ENCODE assay signal across 16 cellular contexts in the genomic region with DNA sequence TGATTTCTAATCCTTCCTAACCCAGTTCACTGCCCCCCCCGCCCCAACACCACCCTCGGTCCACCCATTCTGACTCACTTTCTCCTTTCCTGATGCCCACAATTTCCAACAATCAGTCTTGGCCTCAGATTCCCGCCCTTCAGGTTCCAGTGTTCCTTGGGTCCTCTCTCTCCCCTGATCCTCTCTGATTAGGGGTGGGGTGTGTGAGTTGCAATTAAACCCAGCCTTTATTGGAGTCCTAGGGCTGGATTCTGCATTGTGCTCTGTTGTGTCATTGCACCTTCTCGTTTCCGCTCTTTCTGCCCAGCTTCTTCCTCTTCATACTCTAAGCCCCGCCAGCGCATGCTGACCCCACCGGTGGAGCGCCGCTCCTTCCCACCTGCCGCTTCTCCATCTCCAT. TPM values are rescaled to one million over a fixed set of nuclear protein-coding genes. Genes with fewer than 3 reads are reported as not detected.
DNase-seq lines count a peak whose midpoint lies in the region; ATAC-seq, FAIRE-seq and TF ChIP-seq lines count a peak whose summit lies in the region.
"Not testable (repeated sequence)": the region's sequence is repeated elsewhere in the genome, so short reads cannot be mapped to it uniquely, and the experiment has no call there.
"Had no signal": no experiment of that assay in that cellular context is flagged by ENCODE, and none has a peak within 500 bp of the region (broad histone marks: within the 10 kb centered on the region; RNA-seq: fewer than 3 reads in every experiment).

No MANE protein-coding gene starts in this region.

- RAD21 ChIA-PET in HCT116 (lab: Charles Lee; ENCODE audit: low non-redundant PET in 1 of 2, low total read pairs in 2 of 2, uncharacterized antibody in 2 of 2, unreplicated experiment in 2 of 2) = not testable (repeated sequence)

- H3K9ac ChIP-seq in HCT116 (ENCODE audit: low read length); HepG2 (ENCODE audit: insufficient read depth, low read depth, low read length): not testable (repeated sequence)

- TF ChIP-seq RAD21 in HCT116 (IDR thresholded peaks at IDR 0.05; ENCODE audit: low read depth); HepG2 (CRISPR knock-in tag; IDR thresholded peaks at IDR 0.05): not testable (repeated sequence)

- not testable (repeated sequence) for BruUV-seq in HCT116 (replicated peaks; lab: Mats Ljungman, UMichigan); Panc1 (replicated peaks; lab: Mats Ljungman, UMichigan); HepG2 (replicated peaks; lab: Mats Ljungman, UMichigan)

- not testable (repeated sequence) for H3K27ac Mint-ChIP-seq in activated naive CD8-positive, alpha-beta T cell treated with anti-CD3 and anti-CD28 coated beads, Interleukin-2, amount 50 U/mL, for 24 hours; stimulated activated naive CD8-positive, alpha-beta T cell treated with anti-CD3 and anti-CD28 coated beads, Interleukin-15, amount 100 ng/mL, for 72 hours

- CTCF ChIA-PET in HCT116 (lab: Charles Lee); Panc1 (lab: Charles Lee); HepG2 (lab: Yijun Ruan, JAX; ENCODE audit: low intra/inter-chr PET ratio, low total read pairs): not testable (repeated sequence)

- H3K4me1 ChIP-seq in HCT116 (ENCODE audit: control insufficient read depth in 1 of 2, insufficient read depth in 2 of 2, low read length in 2 of 2); Panc1 (ENCODE audit: control insufficient read depth, insufficient read depth, low read length); HepG2 (ENCODE audit: insufficient read depth, low read length): not testable (repeated sequence)

- WGBS in HepG2 (ENCODE audit: low lambda C conversion rate) = no CpG with 5 or more reads among the region's 11 CpGs

- intact Hi-C loops in HCT116 (cut with micrococcal nuclease); Panc1 (cut with micrococcal nuclease; ENCODE audit: unreplicated experiment); HepG2 (cut with micrococcal nuclease; ENCODE audit: unreplicated experiment): not testable (repeated sequence)

- H3K9me3 ChIP-seq in HCT116 (ENCODE audit: control insufficient read depth in 1 of 2, insufficient read depth in 1 of 2, low read depth in 1 of 2, low read length in 2 of 2); Panc1 (ENCODE audit: control insufficient read depth, insufficient read depth, low read depth, low read length); HepG2 (ENCODE audit: low read length): not testable (repeated sequence)

- H3K79me2 ChIP-seq in HCT116 (ENCODE audit: insufficient read depth, low read length); HepG2 (ENCODE audit: insufficient read depth, low read length): not testable (repeated sequence)

- not testable (repeated sequence) for TF ChIP-seq CTCF in HCT116 (IDR thresholded peaks at IDR 0.05 in 2 of 3, conservative IDR thresholded peaks at IDR 0.05 in 1 of 3; ENCODE audit: borderline replicate concordance in 1 of 3, insufficient read depth in 1 of 3, low read depth in 2 of 3, low read length in 2 of 3); Panc1 (IDR thresholded peaks at IDR 0.05); HepG2 (CRISPR knock-in tag; IDR thresholded peaks at IDR 0.05)

- DNase-seq in HCT116 (ENCODE audit: low read depth, low spot score); Panc1 (ENCODE audit: low read depth, low spot score); activated naive CD8-positive, alpha-beta T cell treated with anti-CD3 and anti-CD28 coated beads, Interleukin-2, amount 50 U/mL, for 24 hours; HepG2 (ENCODE audit: low spot score); stimulated activated naive CD8-positive, alpha-beta T cell treated with anti-CD3 and anti-CD28 coated beads, Interleukin-15, amount 100 ng/mL, for 72 hours: not testable (repeated sequence)

- POLR2A ChIA-PET in HCT116 (lab: Charles Lee); Panc1 (lab: Charles Lee); HepG2 (lab: Yijun Ruan, JAX): not testable (repeated sequence)

- not testable (repeated sequence) for FAIRE-seq in HepG2 (lab: Jason Lieb, UNC)

- not testable (repeated sequence) for H3K36me3 ChIP-seq in HCT116 (ENCODE audit: control insufficient read depth in 1 of 2, insufficient read depth in 2 of 2, low read length in 2 of 2); Panc1 (ENCODE audit: control insufficient read depth, insufficient read depth, low read length); HepG2 (replicated peaks in 1 of 2; ENCODE audit: control insufficient read depth in 1 of 2, insufficient read depth in 2 of 2, low read length in 2 of 2)

- not testable (repeated sequence) for H3K9me2 ChIP-seq in HCT116 (ENCODE audit: insufficient read depth)

- H3K4me3 ChIP-seq in HCT116 (replicated peaks in 1 of 2; ENCODE audit: low read depth in 1 of 2, low read length in 2 of 2); Panc1 (ENCODE audit: low read depth in 2 of 2, low read length in 2 of 2); HepG2 (replicated peaks in 1 of 3; ENCODE audit: insufficient read depth in 1 of 3, low read depth in 2 of 3, low read length in 3 of 3): not testable (repeated sequence)

- H3K27ac ChIP-seq in HCT116 (ENCODE audit: low read depth, low read length); Panc1 (ENCODE audit: low read length); HepG2 (ENCODE audit: extremely low read length, insufficient read depth, low read length): not testable (repeated sequence)

- not testable (repeated sequence) for H2AFZ ChIP-seq in HCT116 (ENCODE audit: low read depth, low read length, poor library complexity, severe bottlenecking); HepG2 (ENCODE audit: low read length)

- H3K9me3 Mint-ChIP-seq in activated naive CD8-positive, alpha-beta T cell treated with anti-CD3 and anti-CD28 coated beads, Interleukin-2, amount 50 U/mL, for 24 hours; stimulated activated naive CD8-positive, alpha-beta T cell treated with anti-CD3 and anti-CD28 coated beads, Interleukin-15, amount 100 ng/mL, for 72 hours: not testable (repeated sequence)

- not testable (repeated sequence) for H3K4me1 Mint-ChIP-seq in activated naive CD8-positive, alpha-beta T cell treated with anti-CD3 and anti-CD28 coated beads, Interleukin-2, amount 50 U/mL, for 24 hours; stimulated activated naive CD8-positive, alpha-beta T cell treated with anti-CD3 and anti-CD28 coated beads, Interleukin-15, amount 100 ng/mL, for 72 hours

- in situ Hi-C loops in Panc1 (cut with HindIII; ENCODE audit: low pct_unique_long_range_greater_than_20kb, low sequenced_read_pairs); HepG2 (cut with HindIII; ENCODE audit: extremely low pct_ligation_motif_present, low pct_unique_long_range_greater_than_20kb): not testable (repeated sequence)

- H3K27me3 Mint-ChIP-seq in activated naive CD8-positive, alpha-beta T cell treated with anti-CD3 and anti-CD28 coated beads, Interleukin-2, amount 50 U/mL, for 24 hours; stimulated activated naive CD8-positive, alpha-beta T cell treated with anti-CD3 and anti-CD28 coated beads, Interleukin-15, amount 100 ng/mL, for 72 hours: not testable (repeated sequence)

- not testable (repeated sequence) for TF ChIP-seq EP300 in HepG2 (IDR thresholded peaks at IDR 0.05; ENCODE audit: low read depth in 2 of 2, low read length in 2 of 2); HepG2 (CRISPR knock-in tag; IDR thresholded peaks at IDR 0.05; ENCODE audit: borderline replicate concordance)

- not testable (repeated sequence) for TF ChIP-seq POLR2A in GM18505 (IDR thresholded peaks at IDR 0.05; ENCODE audit: borderline replicate concordance, extremely low read depth, insufficient read depth, insufficient read length); HCT116 (IDR thresholded peaks at IDR 0.05; ENCODE audit: borderline replicate concordance, extremely low read depth, insufficient read depth, insufficient read length); HepG2 (IDR thresholded peaks at IDR 0.05; ENCODE audit: insufficient read depth in 1 of 2, low read depth in 2 of 2, low read length in 2 of 2)

- not testable (repeated sequence) for H3K36me3 Mint-ChIP-seq in activated naive CD8-positive, alpha-beta T cell treated with anti-CD3 and anti-CD28 coated beads, Interleukin-2, amount 50 U/mL, for 24 hours (ENCODE audit: low read depth)

- H3K4me2 ChIP-seq in HCT116 (ENCODE audit: low read length); HepG2 (ENCODE audit: low read depth, low read length): not testable (repeated sequence)

- ATAC-seq in GM18505 (IDR thresholded peaks at IDR 0.05; ENCODE audit: unreplicated experiment) = peak; percentile 31
- ATAC-seq in GM21528 (IDR thresholded peaks at IDR 0.05; ENCODE audit: low FRiP score, unreplicated experiment) = peak; percentile 18
- ATAC-seq in HCT116 = 0 out of 2 replicates have a peak, but pooled peaks have one; percentile 7
- ATAC-seq in HG03108 (IDR thresholded peaks at IDR 0.05; ENCODE audit: unreplicated experiment) = peak; percentile 3
- ATAC-seq in Panc1 = peak; percentile 43
- peak; percentile 7 for ATAC-seq in activated naive CD8-positive, alpha-beta T cell treated with anti-CD3 and anti-CD28 coated beads, Interleukin-2, amount 50 U/mL, for 24 hours
- ATAC-seq in HepG2 = peak; percentile 1
- ATAC-seq in stimulated activated naive CD8-positive, alpha-beta T cell treated with anti-CD3 and anti-CD28 coated beads, Interleukin-15, amount 100 ng/mL, for 72 hours = peak; percentile 8

- not testable (repeated sequence) for H3K4me3 Mint-ChIP-seq in activated naive CD8-positive, alpha-beta T cell treated with anti-CD3 and anti-CD28 coated beads, Interleukin-2, amount 50 U/mL, for 24 hours; stimulated activated naive CD8-positive, alpha-beta T cell treated with anti-CD3 and anti-CD28 coated beads, Interleukin-15, amount 100 ng/mL, for 72 hours

- H4K20me1 ChIP-seq in HCT116 (ENCODE audit: insufficient read depth); HepG2 (ENCODE audit: insufficient read depth, low read length): not testable (repeated sequence)

- not testable (repeated sequence) for H3K27me3 ChIP-seq in HCT116 (ENCODE audit: insufficient read depth, low read length); Panc1 (ENCODE audit: control insufficient read depth, insufficient read depth, low read length); HepG2 (ENCODE audit: control insufficient read depth in 1 of 2, insufficient read depth in 2 of 2, low read length in 2 of 2)

RNA-seq across cellular contexts. Expression of a gene that starts 0.5 kb away (rescaled TPM):
- total RNA-seq in HCT116 (2021; ENCODE audit: unreplicated experiment) (3.1 TPM), Panc1 (2021; ENCODE audit: unreplicated experiment) (3.9 TPM), HepG2 (2016; rRNA removed; fragmentation: Illumina TruSeq; extraction: Trizol) (0.20 TPM in 1 of 2 replicates, not detected in the other)
- polyA plus RNA-seq in HCT116 (2012) = 1.4 and 2.4 TPM in 2 replicates
- polyA plus RNA-seq in Panc1 (2012; ENCODE audit: insufficient read length) = not detected
- total RNA-seq in HepG2 (2016; cell fraction: cytosol; rRNA removed; fragmentation: Illumina TruSeq; extraction: Trizol; ENCODE audit: low read depth) = not detected in 2 replicates
- not detected in 2 replicates for total RNA-seq in HepG2 (2016; cell fraction: insoluble cytoplasmic fraction; rRNA removed; fragmentation: Illumina TruSeq; extraction: Trizol)
- total RNA-seq in HepG2 (2016; cell fraction: membrane; rRNA removed; fragmentation: Illumina TruSeq; extraction: Trizol) = not detected in 2 replicates
- total RNA-seq in HepG2 (2016; cell fraction: nucleus; rRNA removed; fragmentation: Illumina TruSeq; extraction: Trizol) = not detected in 2 replicates
- 0.08 and 0.50 TPM in 2 replicates for polyA plus RNA-seq in HepG2 (2011; rRNA removed)
- 0.24 and 0.29 TPM in 2 replicates for polyA plus RNA-seq in HepG2 (2011; cell fraction: cytosol; rRNA removed)
- 1.4 and 2.0 TPM in 2 replicates for polyA plus RNA-seq in HepG2 (2011; cell fraction: nucleus; rRNA removed)
- 1.1 TPM in 1 of 2 replicates, not detected in the other for polyA plus RNA-seq in HepG2 (2012)
- polyA plus RNA-seq in HepG2 (2016; cell fraction: cytosol; fragmentation: Illumina TruSeq; extraction: Trizol; ENCODE audit: low read depth) = not detected in 2 replicates
- polyA plus RNA-seq in HepG2 (2016; cell fraction: insoluble cytoplasmic fraction; fragmentation: Illumina TruSeq; extraction: Trizol; ENCODE audit: low read depth) = not detected in 2 replicates
- polyA plus RNA-seq in HepG2 (2016; cell fraction: membrane; fragmentation: Illumina TruSeq; extraction: Trizol; ENCODE audit: low read depth) = not detected in 2 replicates
- 1.4 TPM in 1 of 2 replicates, not detected in the other for polyA plus RNA-seq in HepG2 (2016; cell fraction: nucleus; fragmentation: Illumina TruSeq; extraction: Trizol; ENCODE audit: insufficient read depth, low read depth)
- polyA minus RNA-seq in HepG2 (2011; rRNA and poly(A)+ RNA removed; ENCODE audit: low replicate concordance) = not detected in 2 replicates
- not detected in 2 replicates for polyA minus RNA-seq in HepG2 (2011; cell fraction: cytosol; rRNA and poly(A)+ RNA removed)
- 0.52 and 0.99 TPM in 2 replicates for polyA minus RNA-seq in HepG2 (2011; cell fraction: nucleus; rRNA and poly(A)+ RNA removed)
- total RNA-seq: Calu3, Daoy, H4 had no signal
- polyA plus RNA-seq: CD4-positive, alpha-beta memory T cell had no signal

RNA-seq across cellular contexts. Expression of a gene that starts 38.6 kb away (rescaled TPM):
- total RNA-seq in HCT116 (2021; ENCODE audit: unreplicated experiment) (1.6 TPM), Panc1 (2021; ENCODE audit: unreplicated experiment) (3.7 TPM), HepG2 (2016; rRNA removed; fragmentation: Illumina TruSeq; extraction: Trizol) (0.71 TPM in 1 of 2 replicates, not detected in the other)
- polyA plus RNA-seq in HCT116 (2012) = 2.3 and 2.6 TPM in 2 replicates
- 5.3 TPM for polyA plus RNA-seq in Panc1 (2012; ENCODE audit: insufficient read length)
- not detected in 2 replicates for total RNA-seq in HepG2 (2016; cell fraction: cytosol; rRNA removed; fragmentation: Illumina TruSeq; extraction: Trizol; ENCODE audit: low read depth)
- total RNA-seq in HepG2 (2016; cell fraction: insoluble cytoplasmic fraction; rRNA removed; fragmentation: Illumina TruSeq; extraction: Trizol) = 0.76 TPM in 1 of 2 replicates, not detected in the other
- not detected in 2 replicates for total RNA-seq in HepG2 (2016; cell fraction: membrane; rRNA removed; fragmentation: Illumina TruSeq; extraction: Trizol)
- 0.69 and 1.1 TPM in 2 replicates for total RNA-seq in HepG2 (2016; cell fraction: nucleus; rRNA removed; fragmentation: Illumina TruSeq; extraction: Trizol)
- 0.91 and 1.3 TPM in 2 replicates for polyA plus RNA-seq in HepG2 (2011; rRNA removed)
- 0.08 and 0.50 TPM in 2 replicates for polyA plus RNA-seq in HepG2 (2011; cell fraction: cytosol; rRNA removed)
- 0.71 and 1.8 TPM in 2 replicates for polyA plus RNA-seq in HepG2 (2011; cell fraction: nucleus; rRNA removed)
- polyA plus RNA-seq in HepG2 (2012) = 0.34 and 1.3 TPM in 2 replicates
- polyA plus RNA-seq in HepG2 (2016; cell fraction: cytosol; fragmentation: Illumina TruSeq; extraction: Trizol; ENCODE audit: low read depth) = 0.22 TPM in 1 of 2 replicates, not detected in the other
- 1.2 TPM in 1 of 2 replicates, not detected in the other for polyA plus RNA-seq in HepG2 (2016; cell fraction: insoluble cytoplasmic fraction; fragmentation: Illumina TruSeq; extraction: Trizol; ENCODE audit: low read depth)
- not detected in 2 replicates for polyA plus RNA-seq in HepG2 (2016; cell fraction: membrane; fragmentation: Illumina TruSeq; extraction: Trizol; ENCODE audit: low read depth)
- polyA plus RNA-seq in HepG2 (2016; cell fraction: nucleus; fragmentation: Illumina TruSeq; extraction: Trizol; ENCODE audit: insufficient read depth, low read depth) = 2.3 and 2.4 TPM in 2 replicates
- polyA minus RNA-seq in HepG2 (2011; rRNA and poly(A)+ RNA removed; ENCODE audit: low replicate concordance) = not detected in 2 replicates
- not detected in 2 replicates for polyA minus RNA-seq in HepG2 (2011; cell fraction: cytosol; rRNA and poly(A)+ RNA removed)
- not detected in 2 replicates for polyA minus RNA-seq in HepG2 (2011; cell fraction: nucleus; rRNA and poly(A)+ RNA removed)
- total RNA-seq: Daoy had no signal

RNA-seq across cellular contexts. Expression of a gene that starts 47.7 kb away (rescaled TPM):
- not detected for total RNA-seq in HCT116 (2021; ENCODE audit: unreplicated experiment)
- polyA plus RNA-seq in HCT116 (2012) = 0.49 and 0.74 TPM in 2 replicates
- 0.23 TPM for total RNA-seq in Panc1 (2021; ENCODE audit: unreplicated experiment)
- polyA plus RNA-seq in Panc1 (2012; ENCODE audit: insufficient read length) = not detected
- not detected in 2 replicates for total RNA-seq in HepG2 (2016; rRNA removed; fragmentation: Illumina TruSeq; extraction: Trizol)
- not detected in 2 replicates for total RNA-seq in HepG2 (2016; cell fraction: cytosol; rRNA removed; fragmentation: Illumina TruSeq; extraction: Trizol; ENCODE audit: low read depth)
- total RNA-seq in HepG2 (2016; cell fraction: insoluble cytoplasmic fraction; rRNA removed; fragmentation: Illumina TruSeq; extraction: Trizol) = not detected in 2 replicates
- not detected in 2 replicates for total RNA-seq in HepG2 (2016; cell fraction: membrane; rRNA removed; fragmentation: Illumina TruSeq; extraction: Trizol)
- not detected in 2 replicates for total RNA-seq in HepG2 (2016; cell fraction: nucleus; rRNA removed; fragmentation: Illumina TruSeq; extraction: Trizol)
- polyA plus RNA-seq in HepG2 (2011; rRNA removed) = not detected in 2 replicates
- polyA plus RNA-seq in HepG2 (2011; cell fraction: cytosol; rRNA removed) = 0.05 TPM in 1 of 2 replicates, not detected in the other
- not detected in 2 replicates for polyA plus RNA-seq in HepG2 (2011; cell fraction: nucleus; rRNA removed)
- not detected in 2 replicates for polyA plus RNA-seq in HepG2 (2012)
- not detected in 2 replicates for polyA plus RNA-seq in HepG2 (2016; cell fraction: cytosol; fragmentation: Illumina TruSeq; extraction: Trizol; ENCODE audit: low read depth)
- polyA plus RNA-seq in HepG2 (2016; cell fraction: insoluble cytoplasmic fraction; fragmentation: Illumina TruSeq; extraction: Trizol; ENCODE audit: low read depth) = not detected in 2 replicates
- polyA plus RNA-seq in HepG2 (2016; cell fraction: membrane; fragmentation: Illumina TruSeq; extraction: Trizol; ENCODE audit: low read depth) = not detected in 2 replicates
- not detected in 2 replicates for polyA plus RNA-seq in HepG2 (2016; cell fraction: nucleus; fragmentation: Illumina TruSeq; extraction: Trizol; ENCODE audit: insufficient read depth, low read depth)
- polyA minus RNA-seq in HepG2 (2011; rRNA and poly(A)+ RNA removed; ENCODE audit: low replicate concordance) = not detected in 2 replicates
- polyA minus RNA-seq in HepG2 (2011; cell fraction: cytosol; rRNA and poly(A)+ RNA removed) = not detected in 2 replicates
- not detected in 2 replicates for polyA minus RNA-seq in HepG2 (2011; cell fraction: nucleus; rRNA and poly(A)+ RNA removed)
- total RNA-seq: CD4-positive, alpha-beta memory T cell; Daoy; G401; GM23248; H4; HFFc6 had no signal
- polyA plus RNA-seq: BJ; CD4-positive, alpha-beta memory T cell; GM23248 had no signal
